Comparison of ENCODE assay signal across 8 cellular contexts in the genomic region with DNA sequence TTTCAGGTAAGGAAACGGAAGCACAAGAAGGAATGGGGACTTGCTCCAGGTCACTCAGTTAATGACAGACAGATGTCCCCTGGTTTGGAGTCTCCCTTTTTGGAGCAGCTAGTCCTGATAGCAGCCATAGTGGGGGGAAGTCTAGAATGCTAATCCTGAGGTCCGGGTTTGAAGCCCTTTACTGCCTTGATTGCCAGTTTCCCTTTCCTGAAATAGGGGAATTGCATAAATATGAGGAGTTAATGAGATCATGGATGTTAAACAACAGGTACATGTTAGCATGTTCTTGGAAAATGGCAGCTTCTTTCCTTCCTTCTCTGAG. TPM values are rescaled to one million over a fixed set of nuclear protein-coding genes. Genes with fewer than 3 reads are reported as not detected.
DNase-seq lines count a peak whose midpoint lies in the region; ATAC-seq, FAIRE-seq and TF ChIP-seq lines count a peak whose summit lies in the region.

No MANE protein-coding gene starts in this region.

- H2AFZ ChIP-seq in OCI-LY3 (ENCODE audit: low read depth, low read length) (peak overlapping the region; percentile 81), endothelial cell of umbilical vein (ENCODE audit: low read depth, low read length) (peak overlapping the region; percentile 88), osteoblast (ENCODE audit: low read length) (peak overlapping the region; percentile 92)

- H3K36me3 ChIP-seq in CD8-positive, alpha-beta memory T cell (ENCODE audit: insufficient read depth, low read length), result no peaks in the 10 kb centered on the region
- no peaks in the 10 kb centered on the region for H3K36me3 ChIP-seq in OCI-LY3 (replicated peaks; ENCODE audit: low read depth, low read length)
- H3K36me3 ChIP-seq in endothelial cell of umbilical vein (ENCODE audit: control insufficient read depth in 2 of 2, extremely low read depth in 1 of 2, insufficient read depth in 2 of 2, low read length in 2 of 2), result peaks cover 0 to 3% of the 10 kb centered on the region in 2 experiments
- H3K36me3 ChIP-seq in osteoblast (ENCODE audit: insufficient read depth, low read length), result peaks cover 3% of the 10 kb centered on the region

- peak; percentile 21 for FAIRE-seq in endothelial cell of umbilical vein (lab: Jason Lieb, UNC)

- no peaks in the 10 kb centered on the region for H3K9me3 ChIP-seq in CD8-positive, alpha-beta memory T cell (ENCODE audit: low read length)
- H3K9me3 ChIP-seq in OCI-LY3 (ENCODE audit: insufficient read depth, low read length), result no peaks in the 10 kb centered on the region
- H3K9me3 ChIP-seq in endothelial cell of umbilical vein (replicated peaks; ENCODE audit: control insufficient read depth, insufficient read depth, low read length), result no peaks in the 10 kb centered on the region
- no peaks in the 10 kb centered on the region for H3K9me3 ChIP-seq in osteoblast (ENCODE audit: low read depth, low read length)

- no peak for TF ChIP-seq CTCF in OCI-LY3 (IDR thresholded peaks at IDR 0.05; ENCODE audit: low read depth, low read length)
- TF ChIP-seq CTCF in endothelial cell of umbilical vein (IDR thresholded peaks at IDR 0.05; ENCODE audit: extremely low read depth in 1 of 2, insufficient read depth in 1 of 2, low read depth in 1 of 2, low read length in 2 of 2), result no peak
- no peak for TF ChIP-seq CTCF in osteoblast (IDR thresholded peaks at IDR 0.05; ENCODE audit: extremely low read depth, low read depth, low read length)

- H3K4me3 ChIP-seq in CD8-positive, alpha-beta memory T cell (ENCODE audit: low read length), result peak overlapping the region; percentile 75
- H3K4me3 ChIP-seq in OCI-LY3 (ENCODE audit: low read length) (peak overlapping the region; percentile 89), endothelial cell of umbilical vein (replicated peaks in 1 of 3; ENCODE audit: insufficient read depth in 1 of 3, low read depth in 1 of 3, low read length in 3 of 3) (peak overlapping the region; percentile 42 to 68 (median 52)), osteoblast (ENCODE audit: insufficient read depth, low read length) (peak overlapping the region; percentile 93)

- no peaks in the 10 kb centered on the region for H4K20me1 ChIP-seq in OCI-LY3 (ENCODE audit: insufficient read depth, low read length)
- no peaks in the 10 kb centered on the region for H4K20me1 ChIP-seq in endothelial cell of umbilical vein (replicated peaks; ENCODE audit: control insufficient read depth, extremely low read depth, insufficient read depth, low read length)
- no peaks in the 10 kb centered on the region for H4K20me1 ChIP-seq in osteoblast (ENCODE audit: insufficient read depth, low read length)

- peak overlapping the region; percentile 92 to 100 (median 96) for H3K27ac Mint-ChIP-seq in CD8-positive, alpha-beta memory T cell

- H3K9me1 ChIP-seq in endothelial cell of umbilical vein (replicated peaks; ENCODE audit: control insufficient read depth, extremely low read depth, insufficient read depth, low read length), result no peaks in the 10 kb centered on the region

- H3K27me3 ChIP-seq in CD8-positive, alpha-beta memory T cell (ENCODE audit: insufficient read depth, low read length, poor library complexity, severe bottlenecking), result no peaks in the 10 kb centered on the region
- peaks cover 9% of the 10 kb centered on the region for H3K27me3 ChIP-seq in OCI-LY3 (ENCODE audit: low read depth, low read length)
- peaks cover 0 to 6% of the 10 kb centered on the region in 2 experiments for H3K27me3 ChIP-seq in endothelial cell of umbilical vein (ENCODE audit: control insufficient read depth in 2 of 2, insufficient read depth in 2 of 2, low read length in 2 of 2)
- H3K27me3 ChIP-seq in osteoblast (ENCODE audit: insufficient read depth, low read length), result no peaks in the 10 kb centered on the region

- peaks cover 22 to 36% (median 31%) of the 10 kb centered on the region in 3 donors for H3K4me1 Mint-ChIP-seq in CD8-positive, alpha-beta memory T cell

- DNase-seq in CD8-positive, alpha-beta memory T cell, result no peak
- no peak for DNase-seq in endothelial cell of umbilical vein (ENCODE audit: low read depth, low spot score)
- no peak for DNase-seq in osteoblast (ENCODE audit: insufficient read length, low spot score, missing footprints)
- no peak for DNase-seq in HEK293T (ENCODE audit: extremely low spot score)
- no peak for DNase-seq in retina

- no peaks in the 10 kb centered on the region for H3K27me3 Mint-ChIP-seq in CD8-positive, alpha-beta memory T cell

- no peaks in the 10 kb centered on the region for H3K9me3 Mint-ChIP-seq in CD8-positive, alpha-beta memory T cell

- peaks cover 15% of the 10 kb centered on the region for H3K4me1 ChIP-seq in CD8-positive, alpha-beta memory T cell (ENCODE audit: insufficient read depth, low read length)
- peaks cover 11% of the 10 kb centered on the region for H3K4me1 ChIP-seq in OCI-LY3 (ENCODE audit: low read length)
- H3K4me1 ChIP-seq in endothelial cell of umbilical vein (ENCODE audit: control insufficient read depth, extremely low read depth, insufficient read depth, low read length), result peaks cover 13% of the 10 kb centered on the region
- H3K4me1 ChIP-seq in osteoblast (ENCODE audit: insufficient read depth, low read length), result peaks cover 19% of the 10 kb centered on the region

- intact Hi-C loops in endothelial cell of umbilical vein (cut with micrococcal nuclease), result loop anchor here (1.0 to 10.0 kb wide), 3 partner anchors 135 to 409 kb away; a partner anchor contains a TSS

- H3K36me3 Mint-ChIP-seq in CD8-positive, alpha-beta memory T cell, result peaks cover 0 to 10% (median 1%) of the 10 kb centered on the region in 3 donors

- peak overlapping the region; percentile 91 for H3K9ac ChIP-seq in OCI-LY3 (ENCODE audit: low read length)
- peak overlapping the region; percentile 72 for H3K9ac ChIP-seq in endothelial cell of umbilical vein (replicated peaks; ENCODE audit: extremely low read depth, insufficient read depth, low read length)

- POLR2A ChIA-PET in CD8-positive, alpha-beta memory T cell (lab: Charles Lee), result interaction anchor here (0.6 to 1.9 kb wide), 3 partner anchors 12 to 544 kb away, joined by 3 to 10 read pairs (median 3); a partner anchor contains a TSS
- POLR2A ChIA-PET in endothelial cell of umbilical vein (lab: Charles Lee) (no interaction called here), HEK293T (lab: Yijun Ruan, JAX) (interaction anchor here (0.6 to 2.3 kb wide), 13 partner anchors 9 to 257 kb away, joined by 3 to 9 read pairs (median 3); a partner anchor contains a TSS)

- H3K27ac ChIP-seq in CD8-positive, alpha-beta memory T cell (ENCODE audit: low read depth, low read length), result peak overlapping the region; percentile 95
- no peak overlapping the region for H3K27ac ChIP-seq in OCI-LY3 (ENCODE audit: low read length)
- no peak overlapping the region for H3K27ac ChIP-seq in endothelial cell of umbilical vein (ENCODE audit: insufficient read depth, low read depth, low read length)
- peak overlapping the region; percentile 92 for H3K27ac ChIP-seq in osteoblast (ENCODE audit: low read depth, low read length)

- dilution Hi-C loops in endothelial cell of umbilical vein (cut with MboI; ENCODE audit: extremely low pct_ligation_motif_present, low sequenced_read_pairs), result no loop called here

- CTCF ChIA-PET in CD8-positive, alpha-beta memory T cell (lab: Charles Lee), result interaction anchor here (1.3 kb wide), 1 partner anchor 208 kb away, joined by 8 read pairs; no protein-coding TSS in a partner anchor
- CTCF ChIA-PET in endothelial cell of umbilical vein (lab: Charles Lee), result interaction anchor here (1.0 to 1.7 kb wide), 5 partner anchors 90 to 208 kb away, joined by 3 to 5 read pairs (median 4); no protein-coding TSS in a partner anchor
- CTCF ChIA-PET in HEK293T (lab: Yijun Ruan, JAX), result interaction anchor here (1.3 kb wide), 1 partner anchor 135 kb away, joined by 4 read pairs; no protein-coding TSS in a partner anchor

- peaks cover 16% of the 10 kb centered on the region for H3K79me2 ChIP-seq in OCI-LY3 (ENCODE audit: low read length)
- no peaks in the 10 kb centered on the region for H3K79me2 ChIP-seq in endothelial cell of umbilical vein (ENCODE audit: control insufficient read depth, insufficient read depth, low read length)
- H3K79me2 ChIP-seq in osteoblast (ENCODE audit: insufficient read depth, low read length), result peaks cover 29% of the 10 kb centered on the region

- peak overlapping the region; percentile 89 to 97 (median 91) for H3K4me3 Mint-ChIP-seq in CD8-positive, alpha-beta memory T cell

- no TSS peak for BruUV-seq in endothelial cell of umbilical vein (replicated peaks; lab: Mats Ljungman, UMichigan)

- TF ChIP-seq POLR2A in endothelial cell of umbilical vein (IDR thresholded peaks at IDR 0.05; ENCODE audit: low read depth, low read length), result no peak

- ATAC-seq in HG03280 (IDR thresholded peaks at IDR 0.05; ENCODE audit: unreplicated experiment) (no peak), HG02588 (IDR thresholded peaks at IDR 0.05; ENCODE audit: unreplicated experiment) (no peak)

- peak overlapping the region; percentile 86 for H3K4me2 ChIP-seq in OCI-LY3 (ENCODE audit: low read length)
- H3K4me2 ChIP-seq in endothelial cell of umbilical vein (ENCODE audit: insufficient read depth, low read length), result peak overlapping the region; percentile 90
- peak overlapping the region; percentile 97 for H3K4me2 ChIP-seq in osteoblast (ENCODE audit: insufficient read depth, low read length)

RNA-seq across cellular contexts. Expression of a gene that starts 0.3 kb away (rescaled TPM):
- total RNA-seq in CD8-positive, alpha-beta memory T cell, result 10 to 100 TPM; 29.3 to 31.6 TPM
- polyA plus RNA-seq in CD8-positive, alpha-beta memory T cell, result 15.9 TPM
- 8.0 and 8.7 TPM in 2 replicates for total RNA-seq in endothelial cell of umbilical vein
- 3.0 and 4.0 TPM in 2 replicates for polyA plus RNA-seq in endothelial cell of umbilical vein
- 3.4 and 3.6 TPM in 2 replicates for polyA plus RNA-seq in endothelial cell of umbilical vein (2011; cell fraction: cytosol; rRNA removed)
- polyA plus RNA-seq in endothelial cell of umbilical vein (2011; cell fraction: nucleus; rRNA removed), result 5.4 and 6.5 TPM in 2 replicates
- polyA plus RNA-seq in endothelial cell of umbilical vein (2012), result 7.1 and 7.9 TPM in 2 replicates
- 6.0 and 8.4 TPM in 2 replicates for polyA minus RNA-seq in endothelial cell of umbilical vein
- polyA minus RNA-seq in endothelial cell of umbilical vein (2011; cell fraction: cytosol; rRNA and poly(A)+ RNA removed), result 6.2 TPM
- polyA minus RNA-seq in endothelial cell of umbilical vein (2011; cell fraction: nucleus; rRNA and poly(A)+ RNA removed), result 3.6 and 5.3 TPM in 2 replicates
- 12.1 and 12.7 TPM in 2 replicates for total RNA-seq in osteoblast

RNA-seq across cellular contexts. Expression of a gene that starts 46.5 kb away (rescaled TPM):
- 10 to 100 TPM; 59.9 to 61.6 TPM for total RNA-seq in CD8-positive, alpha-beta memory T cell
- 204 TPM for polyA plus RNA-seq in CD8-positive, alpha-beta memory T cell
- total RNA-seq in endothelial cell of umbilical vein (83.7 TPM in 2 replicates), osteoblast (167 and 191 TPM in 2 replicates)
- polyA plus RNA-seq in endothelial cell of umbilical vein, result 177 and 181 TPM in 2 replicates
- polyA plus RNA-seq in endothelial cell of umbilical vein (2011; cell fraction: cytosol; rRNA removed), result 98.8 and 101 TPM in 2 replicates
- 73.0 TPM in 2 replicates for polyA plus RNA-seq in endothelial cell of umbilical vein (2011; cell fraction: nucleus; rRNA removed)
- polyA plus RNA-seq in endothelial cell of umbilical vein (2012), result 90.8 and 99.9 TPM in 2 replicates
- 365 and 372 TPM in 2 replicates for polyA minus RNA-seq in endothelial cell of umbilical vein
- polyA minus RNA-seq in endothelial cell of umbilical vein (2011; cell fraction: cytosol; rRNA and poly(A)+ RNA removed), result 119 TPM
- polyA minus RNA-seq in endothelial cell of umbilical vein (2011; cell fraction: nucleus; rRNA and poly(A)+ RNA removed), result 65.2 and 81.4 TPM in 2 replicates

Comparison
In these comparisons a context has a peak if more than half of its experiments do, and no peak if none do; other contexts are left out.
1. H3K27ac ChIP-seq: peak in CD8-positive, alpha-beta memory T cell (single experiment) and osteoblast (single experiment); none in OCI-LY3 (single experiment) and endothelial cell of umbilical vein (single experiment).
2. Peak in every context shown above with its lines, with median percentiles within 50 percentile points of each other: H3K4me3 ChIP-seq, H2AFZ ChIP-seq and H3K4me2 ChIP-seq.